Comparison of ENCODE assay signal across 1 cellular context in genomic region chr17:38358586-38359513, GRCh38.
TF ChIP-seq lines count a peak whose summit lies in the region.

No MANE protein-coding gene starts in this region.

TF ChIP-seq in HepG2, 621 proteins besides CTCF, POLR2A, EP300 and RAD21 (continued from another document and continues in another):
- no peak for TF ChIP-seq ZNF281 (CRISPR knock-in tag; IDR thresholded peaks at IDR 0.05; ENCODE audit: borderline replicate concordance)
- TF ChIP-seq YEATS4 (CRISPR knock-in tag; IDR thresholded peaks at IDR 0.05; ENCODE audit: borderline replicate concordance) = no peak
- peak; percentile 94 for TF ChIP-seq ASH2L (IDR thresholded peaks at IDR 0.05; ENCODE audit: insufficient read length, low read depth, low read length)
- no peak for TF ChIP-seq ZNF18 (CRISPR knock-in tag; IDR thresholded peaks at IDR 0.05; ENCODE audit: insufficient replicate concordance)
- no peak for TF ChIP-seq NFYB (CRISPR knock-in tag; IDR thresholded peaks at IDR 0.05)
- TF ChIP-seq ZNF24 (IDR thresholded peaks at IDR 0.05) = no peak
- TF ChIP-seq MED1 (CRISPR knock-in tag; IDR thresholded peaks at IDR 0.05) = peak; percentile 44; the same call in 1 of the 2 replicates
- TF ChIP-seq ZNF44 (CRISPR knock-in tag; IDR thresholded peaks at IDR 0.05) = no peak
- TF ChIP-seq HDAC1 (CRISPR knock-in tag; IDR thresholded peaks at IDR 0.05) = peak; percentile 22; the same call in 1 of the 2 replicates
- TF ChIP-seq TEAD3 (CRISPR knock-in tag; optimal IDR thresholded peaks at IDR 0.05; ENCODE audit: borderline replicate concordance) = peak; percentile 23
- TF ChIP-seq ZNF253 (CRISPR knock-in tag; IDR thresholded peaks at IDR 0.05; ENCODE audit: borderline replicate concordance) = no peak
- no peak for TF ChIP-seq ZNF326 (CRISPR knock-in tag; IDR thresholded peaks at IDR 0.05; ENCODE audit: borderline replicate concordance)
- no peak for TF ChIP-seq ZNF260 (CRISPR knock-in tag; IDR thresholded peaks at IDR 0.05; ENCODE audit: borderline replicate concordance, low read depth)
- no peak; the same call in 1 of the 2 replicates for TF ChIP-seq NR2F6 (IDR thresholded peaks at IDR 0.05)
- no peak for TF ChIP-seq NR2F6 (CRISPR knock-in tag; IDR thresholded peaks at IDR 0.05)
- TF ChIP-seq MXD4 (CRISPR knock-in tag; IDR thresholded peaks at IDR 0.05) = no peak
- TF ChIP-seq ZBTB2 (CRISPR knock-in tag; IDR thresholded peaks at IDR 0.05; ENCODE audit: low read depth) = no peak
- TF ChIP-seq JARID2 (CRISPR knock-in tag; IDR thresholded peaks at IDR 0.05; ENCODE audit: insufficient replicate concordance) = no peak
- no peak for TF ChIP-seq MAF1 (CRISPR knock-in tag; IDR thresholded peaks at IDR 0.05; ENCODE audit: borderline replicate concordance)
- TF ChIP-seq MEIS1 (CRISPR knock-in tag; IDR thresholded peaks at IDR 0.05; ENCODE audit: borderline replicate concordance) = no peak
- TF ChIP-seq ZNF777 (CRISPR knock-in tag; IDR thresholded peaks at IDR 0.05) = no peak
- 0 out of 2 replicates have a peak, but pooled peaks have one; percentile 45 for TF ChIP-seq ZBTB43 (CRISPR knock-in tag; conservative IDR thresholded peaks at IDR 0.05)
- no peak for TF ChIP-seq ARNT2 (CRISPR knock-in tag; IDR thresholded peaks at IDR 0.05; ENCODE audit: low read depth)
- no peak for TF ChIP-seq KDM2A (CRISPR knock-in tag; IDR thresholded peaks at IDR 0.05; ENCODE audit: borderline replicate concordance, low read depth)
- no peak for TF ChIP-seq MTF1 (CRISPR knock-in tag; IDR thresholded peaks at IDR 0.05)
- TF ChIP-seq GATAD2A (CRISPR knock-in tag; IDR thresholded peaks at IDR 0.05) = no peak
- TF ChIP-seq ARHGAP35 (CRISPR knock-in tag; IDR thresholded peaks at IDR 0.05; ENCODE audit: borderline replicate concordance) = no peak
- 0 out of 2 replicates have a peak, but pooled peaks have one; percentile 12 for TF ChIP-seq SMAD3 (CRISPR knock-in tag; IDR thresholded peaks at IDR 0.05)
- TF ChIP-seq ZNF704 (CRISPR knock-in tag; IDR thresholded peaks at IDR 0.05; ENCODE audit: borderline replicate concordance) = no peak
- peak; percentile 52 for TF ChIP-seq HNF4A (CRISPR knock-in tag; IDR thresholded peaks at IDR 0.05)
- TF ChIP-seq, protein P1, sequence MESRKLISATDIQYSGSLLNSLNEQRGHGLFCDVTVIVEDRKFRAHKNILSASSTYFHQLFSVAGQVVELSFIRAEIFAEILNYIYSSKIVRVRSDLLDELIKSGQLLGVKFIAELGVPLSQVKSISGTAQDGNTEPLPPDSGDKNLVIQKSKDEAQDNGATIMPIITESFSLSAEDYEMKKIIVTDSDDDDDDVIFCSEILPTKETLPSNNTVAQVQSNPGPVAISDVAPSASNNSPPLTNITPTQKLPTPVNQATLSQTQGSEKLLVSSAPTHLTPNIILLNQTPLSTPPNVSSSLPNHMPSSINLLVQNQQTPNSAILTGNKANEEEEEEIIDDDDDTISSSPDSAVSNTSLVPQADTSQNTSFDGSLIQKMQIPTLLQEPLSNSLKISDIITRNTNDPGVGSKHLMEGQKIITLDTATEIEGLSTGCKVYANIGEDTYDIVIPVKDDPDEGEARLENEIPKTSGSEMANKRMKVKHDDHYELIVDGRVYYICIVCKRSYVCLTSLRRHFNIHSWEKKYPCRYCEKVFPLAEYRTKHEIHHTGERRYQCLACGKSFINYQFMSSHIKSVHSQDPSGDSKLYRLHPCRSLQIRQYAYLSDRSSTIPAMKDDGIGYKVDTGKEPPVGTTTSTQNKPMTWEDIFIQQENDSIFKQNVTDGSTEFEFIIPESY (CRISPR knock-in tag; IDR thresholded peaks at IDR 0.05) = no peak
- TF ChIP-seq KDM5B (CRISPR knock-in tag; IDR thresholded peaks at IDR 0.05; ENCODE audit: borderline replicate concordance) = no peak
- no peak for TF ChIP-seq ZNF142 (CRISPR knock-in tag; IDR thresholded peaks at IDR 0.05)
- no peak for TF ChIP-seq ZNF317 (CRISPR knock-in tag; IDR thresholded peaks at IDR 0.05)
- no peak for TF ChIP-seq ZNF414 (CRISPR knock-in tag; IDR thresholded peaks at IDR 0.05)
- no peak for TF ChIP-seq ZSCAN20 (CRISPR knock-in tag; IDR thresholded peaks at IDR 0.05; ENCODE audit: borderline replicate concordance)
- no peak for TF ChIP-seq GMEB2 (CRISPR knock-in tag; IDR thresholded peaks at IDR 0.05; ENCODE audit: low read depth)
- TF ChIP-seq CBX2 (IDR thresholded peaks at IDR 0.05; ENCODE audit: low read depth, low read length) = no peak
- TF ChIP-seq CBX2 (CRISPR knock-in tag; IDR thresholded peaks at IDR 0.05; ENCODE audit: low read depth) = no peak
- TF ChIP-seq, protein P2, sequence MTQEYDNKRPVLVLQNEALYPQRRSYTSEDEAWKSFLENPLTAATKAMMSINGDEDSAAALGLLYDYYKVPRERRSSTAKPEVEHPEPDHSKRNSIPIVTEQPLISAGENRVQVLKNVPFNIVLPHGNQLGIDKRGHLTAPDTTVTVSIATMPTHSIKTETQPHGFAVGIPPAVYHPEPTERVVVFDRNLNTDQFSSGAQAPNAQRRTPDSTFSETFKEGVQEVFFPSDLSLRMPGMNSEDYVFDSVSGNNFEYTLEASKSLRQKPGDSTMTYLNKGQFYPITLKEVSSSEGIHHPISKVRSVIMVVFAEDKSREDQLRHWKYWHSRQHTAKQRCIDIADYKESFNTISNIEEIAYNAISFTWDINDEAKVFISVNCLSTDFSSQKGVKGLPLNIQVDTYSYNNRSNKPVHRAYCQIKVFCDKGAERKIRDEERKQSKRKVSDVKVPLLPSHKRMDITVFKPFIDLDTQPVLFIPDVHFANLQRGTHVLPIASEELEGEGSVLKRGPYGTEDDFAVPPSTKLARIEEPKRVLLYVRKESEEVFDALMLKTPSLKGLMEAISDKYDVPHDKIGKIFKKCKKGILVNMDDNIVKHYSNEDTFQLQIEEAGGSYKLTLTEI (CRISPR knock-in tag; conservative IDR thresholded peaks at IDR 0.05) = no peak
- TF ChIP-seq ISL2 (CRISPR knock-in tag; IDR thresholded peaks at IDR 0.05) = peak; percentile 30; the same call in 1 of the 2 replicates
- TF ChIP-seq ZNF7 (CRISPR knock-in tag; IDR thresholded peaks at IDR 0.05) = no peak
- TF ChIP-seq ZNF34 (CRISPR knock-in tag; IDR thresholded peaks at IDR 0.05; ENCODE audit: borderline replicate concordance) = no peak
